In genomic region chr16:79597775-79598174, GRCh38 we compare ENCODE assay signal across 12 cellular contexts. TPM values are rescaled to one million over a fixed set of nuclear protein-coding genes. Genes with fewer than 3 reads are reported as not detected.
A peak's percentile ranks its signal among the peaks of the same experiment; 100 is the strongest.
DNase-seq lines count a peak whose midpoint lies in the region; ATAC-seq and TF ChIP-seq lines count a peak whose summit lies in the region.
"Had no signal": no experiment of that assay in that cellular context is flagged by ENCODE, and none has a peak within 500 bp of the region (broad histone marks: within the 10 kb centered on the region; RNA-seq: fewer than 3 reads in every experiment).

No MANE protein-coding gene starts in this region.

- POLR2A ChIA-PET in BJ (lab: Charles Lee), result interaction anchor here (0.7 kb wide), 1 partner anchor 475 kb away, joined by 4 read pairs; no protein-coding TSS in a partner anchor

- DNase-seq in BJ (ENCODE audit: low read depth), result no peak
- no peak for DNase-seq in Peyer's patch
- no peak for DNase-seq in endodermal cell
- DNase-seq in neural crest cell (ENCODE audit: low read depth, low spot score), result no peak
- DNase-seq in stimulated activated naive CD8-positive, alpha-beta T cell treated with anti-CD3 and anti-CD28 coated beads, Interleukin-15, amount 100 ng/mL, for 72 hours, result no peak
- DNase-seq: DMS 273 treated with DMSO at 0.1 percent for 48 hours, pancreas, SK-N-SH had no signal

- H3K27ac Mint-ChIP-seq in endodermal cell, result no peak overlapping the region
- no peak overlapping the region for H3K27ac Mint-ChIP-seq in neural crest cell (ENCODE audit: unreplicated experiment)
- peak overlapping the region in 1 of 2 donors; percentile 69 for H3K27ac Mint-ChIP-seq in stimulated activated naive CD8-positive, alpha-beta T cell treated with anti-CD3 and anti-CD28 coated beads, Interleukin-15, amount 100 ng/mL, for 72 hours

- TF ChIP-seq CTCF in BJ (IDR thresholded peaks at IDR 0.05; ENCODE audit: insufficient read depth, low read depth, low read length), result no peak
- TF ChIP-seq CTCF in Peyer's patch (IDR thresholded peaks at IDR 0.05), result no peak
- TF ChIP-seq CTCF in endodermal cell (conservative IDR thresholded peaks at IDR 0.05), result no peak
- TF ChIP-seq CTCF in neural crest cell (conservative IDR thresholded peaks at IDR 0.05), result no peak

- ATAC-seq in HG03439 (IDR thresholded peaks at IDR 0.05; ENCODE audit: unreplicated experiment) (no peak), GM21367 (IDR thresholded peaks at IDR 0.05; ENCODE audit: unreplicated experiment) (no peak), HG02938 (IDR thresholded peaks at IDR 0.05; ENCODE audit: unreplicated experiment) (no peak)
- ATAC-seq in stimulated activated naive CD8-positive, alpha-beta T cell treated with anti-CD3 and anti-CD28 coated beads, Interleukin-15, amount 100 ng/mL, for 72 hours, result no peak
- ATAC-seq: K562, pancreas had no signal

- no peak for TF ChIP-seq POLR2A in Peyer's patch (IDR thresholded peaks at IDR 0.05)

- H3K27ac ChIP-seq in Peyer's patch (peak overlapping the region in 3 of 4 donors; percentile 75 to 88 (median 76)), endodermal cell (ENCODE audit: low read depth, low read length) (no peak overlapping the region)

- H3K9me3 ChIP-seq in Peyer's patch (no peaks in the 10 kb centered on the region), endodermal cell (ENCODE audit: control insufficient read depth, low read length) (no peaks in the 10 kb centered on the region)
- H3K9me3 ChIP-seq: pancreas, SK-N-SH had no signal

- H3K36me3 Mint-ChIP-seq in endodermal cell (ENCODE audit: low read depth) (no peaks in the 10 kb centered on the region), neural crest cell (ENCODE audit: low read depth) (no peaks in the 10 kb centered on the region)

- no peaks in the 10 kb centered on the region for H3K27me3 ChIP-seq in BJ (ENCODE audit: control insufficient read depth, insufficient read depth, low read length)
- no peaks in the 10 kb centered on the region for H3K27me3 ChIP-seq in Peyer's patch
- peaks cover 16% of the 10 kb centered on the region for H3K27me3 ChIP-seq in endodermal cell (ENCODE audit: control insufficient read depth, insufficient read depth, low read length, poor library complexity, severe bottlenecking)
- H3K27me3 ChIP-seq: pancreas had no signal

- H3K36me3 ChIP-seq in BJ (ENCODE audit: control insufficient read depth, insufficient read depth, low read length) (no peaks in the 10 kb centered on the region), Peyer's patch (peaks cover 0 to 12% (median 0%) of the 10 kb centered on the region in 3 donors), endodermal cell (ENCODE audit: control insufficient read depth, insufficient read depth, low read length) (no peaks in the 10 kb centered on the region)
- H3K36me3 ChIP-seq: pancreas had no signal

- 23% methylated on average over 3 of the region's 3 CpGs; no CpG with 5 or more reads in 1 of the 2 experiments for WGBS in endodermal cell (ENCODE audit: insufficient coverage in 1 of 2, insufficient read length in 1 of 2), 2 experiments

- H3K4me1 Mint-ChIP-seq in endodermal cell (peaks cover 11% of the 10 kb centered on the region), neural crest cell (peaks cover 56% of the 10 kb centered on the region)
- H3K4me1 Mint-ChIP-seq in stimulated activated naive CD8-positive, alpha-beta T cell treated with anti-CD3 and anti-CD28 coated beads, Interleukin-15, amount 100 ng/mL, for 72 hours, result peaks cover 41% of the 10 kb centered on the region

- H3K9me3 Mint-ChIP-seq in endodermal cell (no peaks in the 10 kb centered on the region), neural crest cell (no peaks in the 10 kb centered on the region)
- H3K9me3 Mint-ChIP-seq in stimulated activated naive CD8-positive, alpha-beta T cell treated with anti-CD3 and anti-CD28 coated beads, Interleukin-15, amount 100 ng/mL, for 72 hours, result no peaks in the 10 kb centered on the region

- CTCF ChIA-PET in BJ (lab: Yijun Ruan, JAX), result interaction anchor here (0.6 to 1.1 kb wide), 2 partner anchors 399 to 487 kb away, joined by 3 to 5 read pairs; no protein-coding TSS in a partner anchor

- H3K27me3 Mint-ChIP-seq in endodermal cell (ENCODE audit: insufficient read depth) (peaks cover 18% of the 10 kb centered on the region), neural crest cell (ENCODE audit: low read depth) (peaks cover 25% of the 10 kb centered on the region)
- H3K27me3 Mint-ChIP-seq in stimulated activated naive CD8-positive, alpha-beta T cell treated with anti-CD3 and anti-CD28 coated beads, Interleukin-15, amount 100 ng/mL, for 72 hours, result peaks cover 83% of the 10 kb centered on the region

- H3K4me3 ChIP-seq in BJ (ENCODE audit: low read depth, low read length) (peak overlapping the region; percentile 56), Peyer's patch (peak overlapping the region; percentile 49 to 84 (median 62)), endodermal cell (ENCODE audit: low read length) (peak overlapping the region; percentile 81)
- H3K4me3 ChIP-seq: K562 had no signal

- peaks cover 0 to 4% (median 0%) of the 10 kb centered on the region in 4 donors for H3K4me1 ChIP-seq in Peyer's patch
- H3K4me1 ChIP-seq in endodermal cell (ENCODE audit: control insufficient read depth, insufficient read depth, low read length), result no peaks in the 10 kb centered on the region

- peak overlapping the region; percentile 69 for H3K4me3 Mint-ChIP-seq in endodermal cell
- H3K4me3 Mint-ChIP-seq in neural crest cell, result peak overlapping the region; percentile 90
- H3K4me3 Mint-ChIP-seq in stimulated activated naive CD8-positive, alpha-beta T cell treated with anti-CD3 and anti-CD28 coated beads, Interleukin-15, amount 100 ng/mL, for 72 hours, result peak overlapping the region in 1 of 2 donors; percentile 45

- no peak overlapping the region for H3K9ac ChIP-seq in endodermal cell (ENCODE audit: extremely low read depth, low read length, poor library complexity, severe bottlenecking)
- H3K9ac ChIP-seq: SK-N-SH had no signal

RNA-seq across cellular contexts. Expression of gene MAF, which starts 2.8 kb away (rescaled TPM):
- polyA plus RNA-seq in BJ (2011; rRNA removed), result 1.5 and 1.7 TPM in 2 replicates
- 1.8 and 2.3 TPM in 2 replicates for polyA minus RNA-seq in BJ (2011; rRNA and poly(A)+ RNA removed)
- 100 to 1,000 TPM in 3 of 4 donors, 10 to 100 TPM in 1; 92.4 to 390 (median 235) TPM for total RNA-seq in Peyer's patch
- total RNA-seq in endodermal cell, result 1 to 10 TPM; 1.5 to 5.1 TPM
- 12.9 TPM for polyA plus RNA-seq in endodermal cell (2013, experiment 1 of 2)
- 11.2 TPM for polyA plus RNA-seq in endodermal cell (2013, experiment 2 of 2)
- total RNA-seq in neural crest cell, result 4.1 TPM in 2 replicates

Comparison
In these comparisons a context has a peak if more than half of its experiments do, and no peak if none do; other contexts are left out.
1. RNA of gene MAF, which starts 2.8 kb away (total RNA-seq): 92.4 to 390 TPM in Peyer's patch; 1.5 to 5.1 TPM in endodermal cell and 4.1 TPM in neural crest cell; every median in the first group is over 10 times any median in the second.
2. Peak in every context shown above with its lines, with median percentiles within 50 percentile points of each other: H3K4me3 ChIP-seq.